ENCODE assay signal across 8 cellular contexts in genomic region chr7:47580811-47581331, GRCh38. TPM values are rescaled to one million over a fixed set of nuclear protein-coding genes. Genes with fewer than 3 reads are reported as not detected.
DNase-seq lines count a peak whose midpoint lies in the region; ATAC-seq and TF ChIP-seq lines count a peak whose summit lies in the region.

No MANE protein-coding gene starts in this region.

- no peaks in the 10 kb centered on the region for H3K27me3 ChIP-seq in GM23248 (replicated peaks; ENCODE audit: insufficient read depth)
- no peaks in the 10 kb centered on the region for H3K27me3 ChIP-seq in RWPE2 (ENCODE audit: insufficient read depth, poor library complexity, severe bottlenecking)
- H3K27me3 ChIP-seq in rectal smooth muscle tissue (ENCODE audit: control insufficient read depth, insufficient read depth, low read length), result peaks cover 2% of the 10 kb centered on the region

- ATAC-seq in RWPE2 (ENCODE audit: low read depth), result peak; percentile 42; the same call in 1 of the 3 replicates
- no peak for ATAC-seq in HG03457 (IDR thresholded peaks at IDR 0.05; ENCODE audit: unreplicated experiment)
- no peak for ATAC-seq in GM21390 (IDR thresholded peaks at IDR 0.05; ENCODE audit: unreplicated experiment)

- H3K4me3 ChIP-seq in GM23248 (peak overlapping the region; percentile 86), RWPE2 (ENCODE audit: severe bottlenecking) (peak overlapping the region; percentile 83), rectal smooth muscle tissue (ENCODE audit: low read length) (peak overlapping the region; percentile 85)

- no peak for TF ChIP-seq CTCF in RWPE2 (IDR thresholded peaks at IDR 0.05; ENCODE audit: poor library complexity, severe bottlenecking)

- H3K9ac ChIP-seq in GM23248 (peak overlapping the region; percentile 95), rectal smooth muscle tissue (ENCODE audit: low read length) (peak overlapping the region; percentile 38)

- H2AFZ ChIP-seq in GM23248, result peak overlapping the region; percentile 74; the same call in 1 of the 2 replicates

- peaks cover 12% of the 10 kb centered on the region; the same call in 1 of the 2 replicates for H3F3A ChIP-seq in GM23248 (ENCODE audit: insufficient read depth)

- H3K27ac ChIP-seq in GM23248, result no peak overlapping the region
- H3K27ac ChIP-seq in RWPE2 (ENCODE audit: poor library complexity, severe bottlenecking), result peak overlapping the region; percentile 88
- no peak overlapping the region for H3K27ac ChIP-seq in rectal smooth muscle tissue (ENCODE audit: low read depth, low read length)

- H3K9me3 ChIP-seq in GM23248 (ENCODE audit: low read depth), result no peaks in the 10 kb centered on the region
- H3K9me3 ChIP-seq in RWPE2 (ENCODE audit: severe bottlenecking), result peaks cover 2% of the 10 kb centered on the region

- no peaks in the 10 kb centered on the region for H4K20me1 ChIP-seq in GM23248 (ENCODE audit: insufficient read depth)

- H3K9me2 ChIP-seq in GM23248 (ENCODE audit: insufficient read depth), result no peaks in the 10 kb centered on the region

- in situ Hi-C loops in GM23248 (cut with MboI), result no loop called here

- peaks cover 54% of the 10 kb centered on the region for H3K79me2 ChIP-seq in GM23248 (ENCODE audit: insufficient read depth)

- DNase-seq in GM23248, result peak; percentile 57
- DNase-seq in RWPE2 (ENCODE audit: low spot score), result no peak
- peak; percentile 39 for DNase-seq in glomerular visceral epithelial cell (ENCODE audit: extremely low spot score)
- no peak for DNase-seq in activated CD8-positive, alpha-beta memory T cell treated with anti-CD3 and anti-CD28 coated beads for 24 hours
- DNase-seq in stimulated activated CD8-positive, alpha-beta memory T cell treated with anti-CD3 and anti-CD28 coated beads, Interleukin-4, amount 100 ng/mL, for 48 hours, result no peak

- H3K36me3 ChIP-seq in GM23248 (ENCODE audit: low read depth) (no peaks in the 10 kb centered on the region), RWPE2 (ENCODE audit: low read depth) (peaks cover 20% of the 10 kb centered on the region), rectal smooth muscle tissue (ENCODE audit: control insufficient read depth, insufficient read depth, low read length) (no peaks in the 10 kb centered on the region)

- WGBS in GM23248 (ENCODE audit: low coverage in 1 of 2, low lambda C conversion rate in 2 of 2, missing lambda C conversion rate in 2 of 2), 2 experiments, result 1 to 4% methylated on average over 12 to 15 of the region's 15 CpGs

- H3K4me1 ChIP-seq in GM23248 (ENCODE audit: insufficient read depth), result peaks cover 29% of the 10 kb centered on the region
- peaks cover 40% of the 10 kb centered on the region for H3K4me1 ChIP-seq in RWPE2 (ENCODE audit: insufficient read depth, poor library complexity, severe bottlenecking)
- H3K4me1 ChIP-seq in rectal smooth muscle tissue (ENCODE audit: control insufficient read depth, insufficient read depth, low read length), result peaks cover 20% of the 10 kb centered on the region

- H3K4me2 ChIP-seq in GM23248 (ENCODE audit: unreplicated experiment), result peak overlapping the region; percentile 86

RNA-seq across cellular contexts. Expression of gene TNS3, which starts 1.0 kb away (rescaled TPM):
- 47.0 and 48.1 TPM in 2 replicates for total RNA-seq in GM23248 (2014; rRNA removed; shearing (Covaris generic))
- 17.2 and 18.6 TPM in 2 replicates for polyA plus RNA-seq in GM23248 (2016; fragmentation: Nextera tagmentation; extraction: Ambion mirVana)

Comparison
In these comparisons a context has a peak if more than half of its experiments do, and no peak if none do; other contexts are left out.
1. DNase-seq: peak in GM23248 (single experiment) and glomerular visceral epithelial cell (single experiment); none in RWPE2 (single experiment), activated CD8-positive, alpha-beta memory T cell treated with anti-CD3 and anti-CD28 coated beads for 24 hours (single experiment) and stimulated activated CD8-positive, alpha-beta memory T cell treated with anti-CD3 and anti-CD28 coated beads, Interleukin-4, amount 100 ng/mL, for 48 hours (single experiment).
2. Peak in every context shown above with its lines, with median percentiles within 50 percentile points of each other: H3K4me3 ChIP-seq.